In genomic region chr20:35615667-35616464, GRCh38 we compare ENCODE assay signal across 1 cellular context.
TF ChIP-seq lines count a peak whose summit lies in the region.

A gene with protein sequence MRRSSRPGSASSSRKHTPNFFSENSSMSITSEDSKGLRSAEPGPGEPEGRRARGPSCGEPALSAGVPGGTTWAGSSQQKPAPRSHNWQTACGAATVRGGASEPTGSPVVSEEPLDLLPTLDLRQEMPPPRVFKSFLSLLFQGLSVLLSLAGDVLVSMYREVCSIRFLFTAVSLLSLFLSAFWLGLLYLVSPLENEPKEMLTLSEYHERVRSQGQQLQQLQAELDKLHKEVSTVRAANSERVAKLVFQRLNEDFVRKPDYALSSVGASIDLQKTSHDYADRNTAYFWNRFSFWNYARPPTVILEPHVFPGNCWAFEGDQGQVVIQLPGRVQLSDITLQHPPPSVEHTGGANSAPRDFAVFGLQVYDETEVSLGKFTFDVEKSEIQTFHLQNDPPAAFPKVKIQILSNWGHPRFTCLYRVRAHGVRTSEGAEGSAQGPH (plus strand): TSS chr20:35615829. CDS start chr20:35616004, 175 bp downstream.

TF ChIP-seq in GM12878, 131 proteins besides CTCF, POLR2A, EP300 and RAD21 (continued from another document):
- peak; percentile 77 for TF ChIP-seq NKRF (conservative IDR thresholded peaks at IDR 0.05)
- TF ChIP-seq GATAD2B (conservative IDR thresholded peaks at IDR 0.05; ENCODE audit: low read depth) = peak; percentile 94
- TF ChIP-seq, protein P1, sequence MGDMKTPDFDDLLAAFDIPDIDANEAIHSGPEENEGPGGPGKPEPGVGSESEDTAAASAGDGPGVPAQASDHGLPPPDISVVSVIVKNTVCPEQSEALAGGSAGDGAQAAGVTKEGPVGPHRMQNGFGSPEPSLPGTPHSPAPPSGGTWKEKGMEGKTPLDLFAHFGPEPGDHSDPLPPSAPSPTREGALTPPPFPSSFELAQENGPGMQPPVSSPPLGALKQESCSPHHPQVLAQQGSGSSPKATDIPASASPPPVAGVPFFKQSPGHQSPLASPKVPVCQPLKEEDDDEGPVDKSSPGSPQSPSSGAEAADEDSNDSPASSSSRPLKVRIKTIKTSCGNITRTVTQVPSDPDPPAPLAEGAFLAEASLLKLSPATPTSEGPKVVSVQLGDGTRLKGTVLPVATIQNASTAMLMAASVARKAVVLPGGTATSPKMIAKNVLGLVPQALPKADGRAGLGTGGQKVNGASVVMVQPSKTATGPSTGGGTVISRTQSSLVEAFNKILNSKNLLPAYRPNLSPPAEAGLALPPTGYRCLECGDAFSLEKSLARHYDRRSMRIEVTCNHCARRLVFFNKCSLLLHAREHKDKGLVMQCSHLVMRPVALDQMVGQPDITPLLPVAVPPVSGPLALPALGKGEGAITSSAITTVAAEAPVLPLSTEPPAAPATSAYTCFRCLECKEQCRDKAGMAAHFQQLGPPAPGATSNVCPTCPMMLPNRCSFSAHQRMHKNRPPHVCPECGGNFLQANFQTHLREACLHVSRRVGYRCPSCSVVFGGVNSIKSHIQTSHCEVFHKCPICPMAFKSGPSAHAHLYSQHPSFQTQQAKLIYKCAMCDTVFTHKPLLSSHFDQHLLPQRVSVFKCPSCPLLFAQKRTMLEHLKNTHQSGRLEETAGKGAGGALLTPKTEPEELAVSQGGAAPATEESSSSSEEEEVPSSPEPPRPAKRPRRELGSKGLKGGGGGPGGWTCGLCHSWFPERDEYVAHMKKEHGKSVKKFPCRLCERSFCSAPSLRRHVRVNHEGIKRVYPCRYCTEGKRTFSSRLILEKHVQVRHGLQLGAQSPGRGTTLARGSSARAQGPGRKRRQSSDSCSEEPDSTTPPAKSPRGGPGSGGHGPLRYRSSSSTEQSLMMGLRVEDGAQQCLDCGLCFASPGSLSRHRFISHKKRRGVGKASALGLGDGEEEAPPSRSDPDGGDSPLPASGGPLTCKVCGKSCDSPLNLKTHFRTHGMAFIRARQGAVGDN (IDR thresholded peaks at IDR 0.05) = peak; percentile 95
- 0 out of 2 replicates have a peak, but pooled peaks have one; percentile 34 for TF ChIP-seq HDAC2 (IDR thresholded peaks at IDR 0.05)
- TF ChIP-seq ATF7 (IDR thresholded peaks at IDR 0.05; ENCODE audit: low read depth) = 0 out of 2 replicates have a peak, but pooled peaks have one; percentile 65
- TF ChIP-seq TAF1 (IDR thresholded peaks at IDR 0.05; ENCODE audit: borderline replicate concordance, low read depth, low read length) = 0 out of 2 replicates have a peak, but pooled peaks have one; percentile 7
- peak; percentile 51; the same call in 1 of the 2 replicates for TF ChIP-seq NR2C1 (IDR thresholded peaks at IDR 0.05)
- TF ChIP-seq, protein P2, sequence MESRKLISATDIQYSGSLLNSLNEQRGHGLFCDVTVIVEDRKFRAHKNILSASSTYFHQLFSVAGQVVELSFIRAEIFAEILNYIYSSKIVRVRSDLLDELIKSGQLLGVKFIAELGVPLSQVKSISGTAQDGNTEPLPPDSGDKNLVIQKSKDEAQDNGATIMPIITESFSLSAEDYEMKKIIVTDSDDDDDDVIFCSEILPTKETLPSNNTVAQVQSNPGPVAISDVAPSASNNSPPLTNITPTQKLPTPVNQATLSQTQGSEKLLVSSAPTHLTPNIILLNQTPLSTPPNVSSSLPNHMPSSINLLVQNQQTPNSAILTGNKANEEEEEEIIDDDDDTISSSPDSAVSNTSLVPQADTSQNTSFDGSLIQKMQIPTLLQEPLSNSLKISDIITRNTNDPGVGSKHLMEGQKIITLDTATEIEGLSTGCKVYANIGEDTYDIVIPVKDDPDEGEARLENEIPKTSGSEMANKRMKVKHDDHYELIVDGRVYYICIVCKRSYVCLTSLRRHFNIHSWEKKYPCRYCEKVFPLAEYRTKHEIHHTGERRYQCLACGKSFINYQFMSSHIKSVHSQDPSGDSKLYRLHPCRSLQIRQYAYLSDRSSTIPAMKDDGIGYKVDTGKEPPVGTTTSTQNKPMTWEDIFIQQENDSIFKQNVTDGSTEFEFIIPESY (IDR thresholded peaks at IDR 0.05) = no peak; the same call in 1 of the 2 replicates
- no peak for TF ChIP-seq JUND (IDR thresholded peaks at IDR 0.05; ENCODE audit: low read depth, low read length)
- no peak for TF ChIP-seq E4F1 (IDR thresholded peaks at IDR 0.05; ENCODE audit: borderline replicate concordance, partially characterized antibody)
- peak; percentile 97 for TF ChIP-seq CREM (IDR thresholded peaks at IDR 0.05; ENCODE audit: low read depth)
- TF ChIP-seq BHLHE40 (IDR thresholded peaks at IDR 0.05; ENCODE audit: borderline replicate concordance in 1 of 2, low read depth in 2 of 2, low read length in 1 of 2) = peak in 1 of 2 experiments; percentile 59; a peak in 1 of 4 replicates
- TF ChIP-seq, protein P3, sequence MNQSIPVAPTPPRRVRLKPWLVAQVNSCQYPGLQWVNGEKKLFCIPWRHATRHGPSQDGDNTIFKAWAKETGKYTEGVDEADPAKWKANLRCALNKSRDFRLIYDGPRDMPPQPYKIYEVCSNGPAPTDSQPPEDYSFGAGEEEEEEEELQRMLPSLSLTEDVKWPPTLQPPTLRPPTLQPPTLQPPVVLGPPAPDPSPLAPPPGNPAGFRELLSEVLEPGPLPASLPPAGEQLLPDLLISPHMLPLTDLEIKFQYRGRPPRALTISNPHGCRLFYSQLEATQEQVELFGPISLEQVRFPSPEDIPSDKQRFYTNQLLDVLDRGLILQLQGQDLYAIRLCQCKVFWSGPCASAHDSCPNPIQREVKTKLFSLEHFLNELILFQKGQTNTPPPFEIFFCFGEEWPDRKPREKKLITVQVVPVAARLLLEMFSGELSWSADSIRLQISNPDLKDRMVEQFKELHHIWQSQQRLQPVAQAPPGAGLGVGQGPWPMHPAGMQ (IDR thresholded peaks at IDR 0.05; ENCODE audit: borderline replicate concordance) = no peak
- TF ChIP-seq POLR2AphosphoS5 (IDR thresholded peaks at IDR 0.05; ENCODE audit: low read length) = peak; percentile 60; the same call in 1 of the 2 replicates
- TF ChIP-seq IRF4 (IDR thresholded peaks at IDR 0.05; ENCODE audit: low read depth, low read length) = no peak
- 0 out of 2 replicates have a peak, but pooled peaks have one; percentile 20 for TF ChIP-seq TCF12 (IDR thresholded peaks at IDR 0.05; ENCODE audit: low read depth, low read length)
- TF ChIP-seq ATF3 (IDR thresholded peaks at IDR 0.05; ENCODE audit: borderline replicate concordance, extremely low read depth, low read depth, low read length) = no peak
- peak; percentile 19; the same call in 1 of the 2 replicates for TF ChIP-seq RUNX3 (IDR thresholded peaks at IDR 0.05; ENCODE audit: low read length)
- no peak for TF ChIP-seq WRNIP1 (IDR thresholded peaks at IDR 0.05; ENCODE audit: borderline replicate concordance, low read depth, low read length)
- peak; percentile 84 for TF ChIP-seq NR2F1 (conservative IDR thresholded peaks at IDR 0.05)
- peak; percentile 27 for TF ChIP-seq MEF2B (IDR thresholded peaks at IDR 0.05; ENCODE audit: partially characterized antibody, poor library complexity, severe bottlenecking)
- TF ChIP-seq HDGF (IDR thresholded peaks at IDR 0.05) = peak; percentile 96
- TF ChIP-seq LARP7 (IDR thresholded peaks at IDR 0.05) = peak; percentile 92
- peak; percentile 98 for TF ChIP-seq CREB1 (IDR thresholded peaks at IDR 0.05; ENCODE audit: low read depth)
- TF ChIP-seq MXI1 (IDR thresholded peaks at IDR 0.05; ENCODE audit: low read depth, low read length) = peak; percentile 78
